In genomic region chr6:46876126-46876525, GRCh38 we compare ENCODE assay signal across 12 cellular contexts. TPM values are rescaled to one million over a fixed set of nuclear protein-coding genes. Genes with fewer than 3 reads are reported as not detected.
DNase-seq lines count a peak whose midpoint lies in the region; ATAC-seq and TF ChIP-seq lines count a peak whose summit lies in the region.
"Had no signal": no experiment of that assay in that cellular context is flagged by ENCODE, and none has a peak within 500 bp of the region (broad histone marks: within the 10 kb centered on the region; RNA-seq: fewer than 3 reads in every experiment).

No MANE protein-coding gene starts in this region.

- no peaks in the 10 kb centered on the region for H3K36me3 Mint-ChIP-seq in activated CD8-positive, alpha-beta memory T cell treated with anti-CD3 and anti-CD28 coated beads, Interleukin-2, amount 10 ng/mL, durations not matched to agents 7 days and 5 days
- H3K36me3 Mint-ChIP-seq: immature natural killer cell had no signal

- H3K27me3 ChIP-seq in kidney epithelial cell (ENCODE audit: control insufficient read depth, insufficient read depth, low read length), result no peaks in the 10 kb centered on the region
- H3K27me3 ChIP-seq: BLaER1 treated with 17β-estradiol and CSF1 and Interleukin-3, amounts not matched to agents 10 nM and 100 nM; thyroid gland had no signal

- no peak overlapping the region for H3K27ac Mint-ChIP-seq in activated CD8-positive, alpha-beta memory T cell treated with anti-CD3 and anti-CD28 coated beads, Interleukin-2, amount 10 ng/mL, durations not matched to agents 7 days and 5 days
- H3K27ac Mint-ChIP-seq: immature natural killer cell had no signal

- ATAC-seq in activated CD8-positive, alpha-beta memory T cell treated with anti-CD3 and anti-CD28 coated beads, Interleukin-2, amount 10 ng/mL, durations not matched to agents 7 days and 5 days, result no peak

- in situ Hi-C loops in GM13976 (cut with MboI; ENCODE audit: low sequenced_read_pairs, unreplicated experiment), result no loop called here

- H3K4me3 ChIP-seq in kidney epithelial cell (ENCODE audit: low read depth, low read length), result no peak overlapping the region
- H3K4me3 ChIP-seq: BLaER1 treated with 17β-estradiol and CSF1 and Interleukin-3, amounts not matched to agents 10 nM and 100 nM; thyroid gland had no signal

- no peak overlapping the region for H3K4me3 Mint-ChIP-seq in activated CD8-positive, alpha-beta memory T cell treated with anti-CD3 and anti-CD28 coated beads, Interleukin-2, amount 10 ng/mL, durations not matched to agents 7 days and 5 days
- H3K4me3 Mint-ChIP-seq: immature natural killer cell had no signal

- H3K36me3 ChIP-seq in kidney epithelial cell (ENCODE audit: control insufficient read depth, insufficient read depth, low read length), result no peaks in the 10 kb centered on the region
- H3K36me3 ChIP-seq: BLaER1 treated with 17β-estradiol and CSF1 and Interleukin-3, amounts not matched to agents 10 nM and 100 nM had no signal

- CTCF ChIA-PET in activated CD8-positive, alpha-beta memory T cell treated with anti-CD3 and anti-CD28 coated beads, Interleukin-2, amount 10 ng/mL, durations not matched to agents 7 days and 5 days (lab: Charles Lee), result no interaction called here

- DNase-seq in D341Med (ENCODE audit: low spot score), result peak; percentile 60
- peak; percentile 8 for DNase-seq in NCI-H1417 treated with DMSO at 0.1 percent for 48 hours (lab: John Stamatoyannopoulos, UW)
- DNase-seq in astrocyte of the hippocampus (ENCODE audit: low read depth, low spot score), result peak; percentile 76
- DNase-seq in kidney epithelial cell (ENCODE audit: low read depth), result peak; percentile 94
- no peak for DNase-seq in GM13976 (ENCODE audit: low spot score)
- DNase-seq in activated CD8-positive, alpha-beta memory T cell treated with anti-CD3 and anti-CD28 coated beads, Interleukin-2, amount 10 ng/mL, durations not matched to agents 7 days and 5 days, result no peak
- no peak for DNase-seq in activated T-cell treated with anti-CD3 and anti-CD28 coated beads, Interleukin-2, amount 50 U/mL, for 48 hours
- no peak for DNase-seq in cortex of kidney (lab: John Stamatoyannopoulos, UW)
- DNase-seq: activated CD4-positive, alpha-beta T cell treated with anti-CD3 and anti-CD28 coated beads for 1 hour; immature natural killer cell had no signal

- H3K4me1 Mint-ChIP-seq in activated CD8-positive, alpha-beta memory T cell treated with anti-CD3 and anti-CD28 coated beads, Interleukin-2, amount 10 ng/mL, durations not matched to agents 7 days and 5 days, result no peaks in the 10 kb centered on the region
- H3K4me1 Mint-ChIP-seq: immature natural killer cell had no signal

- no peaks in the 10 kb centered on the region for H3K27me3 Mint-ChIP-seq in activated CD8-positive, alpha-beta memory T cell treated with anti-CD3 and anti-CD28 coated beads, Interleukin-2, amount 10 ng/mL, durations not matched to agents 7 days and 5 days

- H3K9me3 Mint-ChIP-seq in activated CD8-positive, alpha-beta memory T cell treated with anti-CD3 and anti-CD28 coated beads, Interleukin-2, amount 10 ng/mL, durations not matched to agents 7 days and 5 days (ENCODE audit: low read depth), result no peaks in the 10 kb centered on the region
- H3K9me3 Mint-ChIP-seq: immature natural killer cell had no signal

- TF ChIP-seq CTCF in kidney epithelial cell (IDR thresholded peaks at IDR 0.05; ENCODE audit: insufficient read depth, low read length, poor library complexity, severe bottlenecking) (no peak), GM13976 (IDR thresholded peaks at IDR 0.05; ENCODE audit: borderline replicate concordance, control extremely low read depth, extremely low read depth, insufficient read depth, missing control alignments) (no peak)

RNA-seq across cellular contexts. Expression of gene ADGRF5, which starts 45.6 kb away (rescaled TPM):
- 0.13 and 0.48 TPM in 2 replicates for total RNA-seq in kidney epithelial cell
- total RNA-seq in activated CD8-positive, alpha-beta memory T cell treated with anti-CD3 and anti-CD28 coated beads, Interleukin-2, amount 10 ng/mL, durations not matched to agents 7 days and 5 days, result not detected

Comparison
In these comparisons a context has a peak if more than half of its experiments do, and no peak if none do; other contexts are left out.
1. DNase-seq: peak in D341Med (single experiment), NCI-H1417 treated with DMSO at 0.1 percent for 48 hours (single experiment), astrocyte of the hippocampus (single experiment) and kidney epithelial cell (single experiment); none in GM13976 (single experiment), activated CD8-positive, alpha-beta memory T cell treated with anti-CD3 and anti-CD28 coated beads, Interleukin-2, amount 10 ng/mL, durations not matched to agents 7 days and 5 days (single experiment), activated T-cell treated with anti-CD3 and anti-CD28 coated beads, Interleukin-2, amount 50 U/mL, for 48 hours (0 of 2) and cortex of kidney (single experiment).